31 cellular contexts compared by ENCODE assay signal in genomic region chr7:27312820-27313219, GRCh38.
"Had no signal": no experiment of that assay in that cellular context is flagged by ENCODE, and none has a peak within 500 bp of the region (broad histone marks: within the 10 kb centered on the region; RNA-seq: fewer than 3 reads in every experiment).

No MANE protein-coding gene starts in this region.

- DNase-seq: activated CD4-positive, alpha-beta T cell treated with anti-CD3 and anti-CD28 coated beads for 4 hours; activated CD4-positive, alpha-beta T cell treated with anti-CD3 and anti-CD28 coated beads, Interleukin-2, amount 50 U/mL, for 4 hours; activated CD8-positive, alpha-beta memory T cell treated with anti-CD3 and anti-CD28 coated beads, Interleukin-2, amount 50 U/mL, for 48 hours; activated CD8-positive, alpha-beta T cell treated with anti-CD3 and anti-CD28 coated beads, Interleukin-2, amount 10 ng/mL, durations not matched to agents 7 days and 5 days; activated naive CD4-positive, alpha-beta T cell treated with anti-CD3 and anti-CD28 coated beads, Interleukin-2, amount 50 U/mL, for 16 hours; activated naive CD8-positive, alpha-beta T cell treated with anti-CD3 and anti-CD28 coated beads, Interleukin-2, amount 10 ng/mL, durations not matched to agents 7 days and 5 days; activated T-cell treated with anti-CD3 and anti-CD28 coated beads, Interleukin-2, amount 50 U/mL, for 1 hour; anterior cingulate cortex; cerebellar nuclear complex; MG63; NCI-H1092 treated with DMSO at 0.1 percent for 48 hours; NCI-H1417 treated with DMSO at 0.1 percent for 48 hours; NCI-H1694; NCI-H2029; NCI-H2107; NCI-H2171 treated with DMSO at 0.1 percent for 48 hours; NCI-H345; NCI-H510A; NCI-H69; NK-92 treated with Interleukin-12 subunit alpha and Interleukin-12 subunit beta, amount 100 ng/mL, for 24 hours; OCI-M1; RPMI8226; T-cell; T-helper 2 cell; T1000; WERI-Rb-1 had no signal

- H3K27ac ChIP-seq: adrenal gland, SK-N-MC, WERI-Rb-1 had no signal

- ATAC-seq: activated CD4-positive, CD25-positive, alpha-beta regulatory T cell treated with anti-CD3 and anti-CD28 coated beads, Interleukin-2, amount 50 U/mL, for 24 hours; activated CD8-positive, alpha-beta T cell treated with anti-CD3 and anti-CD28 coated beads, Interleukin-2, amount 10 ng/mL, durations not matched to agents 7 days and 5 days; Panc1; Right ventricle myocardium inferior; T-cell had no signal

- H3K4me3 ChIP-seq: adrenal gland, MG63, SK-N-MC had no signal
